In the genomic region with DNA sequence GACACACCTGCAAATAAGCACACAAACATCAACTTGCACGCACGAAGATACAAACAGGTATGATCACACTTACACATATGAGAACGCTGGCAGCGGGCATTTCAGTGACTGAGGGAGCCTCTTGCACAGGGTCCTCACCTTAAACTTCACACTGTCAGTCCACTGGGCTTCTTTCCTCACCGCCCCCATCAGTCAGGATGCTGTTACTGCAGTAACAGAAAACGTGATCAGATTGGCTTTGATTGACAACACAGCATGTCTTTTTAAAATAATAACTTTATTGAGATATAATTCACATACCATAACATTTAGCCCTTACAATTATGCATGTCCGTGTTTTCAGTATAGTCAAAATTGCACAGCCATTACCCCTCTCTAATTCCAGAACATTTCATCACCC, we compare ENCODE assay signal across 10 cellular contexts.
A peak's percentile ranks its signal among the peaks of the same experiment; 100 is the strongest.
DNase-seq lines count a peak whose midpoint lies in the region; ATAC-seq and TF ChIP-seq lines count a peak whose summit lies in the region.
"Had no signal": no experiment of that assay in that cellular context is flagged by ENCODE, and none has a peak within 500 bp of the region (broad histone marks: within the 10 kb centered on the region; RNA-seq: fewer than 3 reads in every experiment).

No MANE protein-coding gene starts in this region.

- peaks cover 7% of the 10 kb centered on the region for H3K4me1 ChIP-seq in RWPE2 (ENCODE audit: insufficient read depth, poor library complexity, severe bottlenecking)

- H3K27me3 ChIP-seq in RWPE2 (ENCODE audit: insufficient read depth, poor library complexity, severe bottlenecking), result no peaks in the 10 kb centered on the region

- peak; percentile 29 for DNase-seq in DMS53 (lab: John Stamatoyannopoulos, UW)
- no peak for DNase-seq in DMS53 treated with DMSO at 0.1 percent for 48 hours (lab: John Stamatoyannopoulos, UW; ENCODE audit: unreplicated experiment)
- no peak for DNase-seq in RWPE2 (ENCODE audit: low spot score)
- peak; percentile 20 for DNase-seq in iris pigment epithelial cell (ENCODE audit: low read depth)
- no peak for DNase-seq in kidney glomerular epithelial cell (lab: John Stamatoyannopoulos, UW)
- no peak for DNase-seq in T-helper 1 cell

- peak; percentile 74 for TF ChIP-seq CTCF in GM12872 (IDR thresholded peaks at IDR 0.05; ENCODE audit: insufficient read depth, low read depth, low read length)
- peak; percentile 35 for TF ChIP-seq CTCF in RWPE2 (IDR thresholded peaks at IDR 0.05; ENCODE audit: poor library complexity, severe bottlenecking)

- no peaks in the 10 kb centered on the region for H3K9me3 ChIP-seq in RWPE2 (ENCODE audit: severe bottlenecking)

- no peaks in the 10 kb centered on the region for H3K36me3 ChIP-seq in RWPE2 (ENCODE audit: low read depth)

- no peak overlapping the region for H3K4me3 ChIP-seq in RWPE2 (ENCODE audit: severe bottlenecking)
- H3K4me3 ChIP-seq: SK-N-MC, skin epidermis had no signal

- ATAC-seq in RWPE2 (ENCODE audit: low read depth), result no peak
- no peak for ATAC-seq in GM19455 (IDR thresholded peaks at IDR 0.05; ENCODE audit: unreplicated experiment)

- H3K27ac ChIP-seq in RWPE2 (ENCODE audit: poor library complexity, severe bottlenecking), result no peak overlapping the region
- H3K27ac ChIP-seq: SK-N-MC, skin epidermis had no signal

Comparison
In these comparisons a context has a peak if more than half of its experiments do, and no peak if none do; other contexts are left out.
1. DNase-seq: peak in DMS53 (single experiment) and iris pigment epithelial cell (single experiment); none in DMS53 treated with DMSO at 0.1 percent for 48 hours (single experiment), RWPE2 (single experiment), kidney glomerular epithelial cell (single experiment) and T-helper 1 cell (0 of 5).